In genomic region chr1:88683848-88684481, GRCh38 we compare ENCODE assay signal across 1 cellular context.
A peak's percentile ranks its signal among the peaks of the same experiment; 100 is the strongest.
TF ChIP-seq lines count a peak whose summit lies in the region.

TSS of gene PKN2 (plus strand) at chr1:88684273. CDS start at chr1:88684581, 308 bp downstream.

TF ChIP-seq in HepG2, 621 proteins besides CTCF, POLR2A, EP300 and RAD21 (continued from another document and continues in another):
- no peak; the same call in 1 of the 2 replicates for TF ChIP-seq BRF2 (CRISPR knock-in tag; IDR thresholded peaks at IDR 0.05)
- TF ChIP-seq ZNF460 (CRISPR knock-in tag; IDR thresholded peaks at IDR 0.05; ENCODE audit: borderline replicate concordance): no peak
- TF ChIP-seq SNRNP70 (IDR thresholded peaks at IDR 0.05; ENCODE audit: low read depth, low read length): no peak
- TF ChIP-seq FOXJ3 (CRISPR knock-in tag; IDR thresholded peaks at IDR 0.05; ENCODE audit: borderline replicate concordance): no peak; the same call in 1 of the 2 replicates
- no peak for TF ChIP-seq POLR2AphosphoS2 (IDR thresholded peaks at IDR 0.05; ENCODE audit: low read depth, low read length)
- TF ChIP-seq PLSCR1 (CRISPR knock-in tag; IDR thresholded peaks at IDR 0.05; ENCODE audit: borderline replicate concordance): no peak
- no peak for TF ChIP-seq ZBTB3 (CRISPR knock-in tag; IDR thresholded peaks at IDR 0.05; ENCODE audit: borderline replicate concordance, low read depth)
- peak; percentile 85 for TF ChIP-seq ZNF414 (CRISPR knock-in tag; IDR thresholded peaks at IDR 0.05)
- TF ChIP-seq PHF21A (CRISPR knock-in tag; IDR thresholded peaks at IDR 0.05): no peak
- peak; percentile 94 for TF ChIP-seq ZBTB25 (CRISPR knock-in tag; IDR thresholded peaks at IDR 0.05)
- no peak for TF ChIP-seq ZNF790 (CRISPR knock-in tag; IDR thresholded peaks at IDR 0.05; ENCODE audit: borderline replicate concordance)
- TF ChIP-seq ZSCAN30 (CRISPR knock-in tag; IDR thresholded peaks at IDR 0.05): peak; percentile 38; the same call in 1 of the 2 replicates
- TF ChIP-seq ZNF124 (CRISPR knock-in tag; IDR thresholded peaks at IDR 0.05): no peak
- TF ChIP-seq ZNF484 (CRISPR knock-in tag; IDR thresholded peaks at IDR 0.05; ENCODE audit: borderline replicate concordance, low read depth): no peak
- TF ChIP-seq CSRNP2 (CRISPR knock-in tag; conservative IDR thresholded peaks at IDR 0.05; ENCODE audit: low read depth): no peak
- TF ChIP-seq HDAC1 (CRISPR knock-in tag; IDR thresholded peaks at IDR 0.05): peak; percentile 98
- no peak for TF ChIP-seq ZBTB4 (CRISPR knock-in tag; IDR thresholded peaks at IDR 0.05; ENCODE audit: borderline replicate concordance)
- no peak for TF ChIP-seq GLMP (CRISPR knock-in tag; IDR thresholded peaks at IDR 0.05; ENCODE audit: borderline replicate concordance)
- no peak for TF ChIP-seq ZNF512B (CRISPR knock-in tag; IDR thresholded peaks at IDR 0.05; ENCODE audit: borderline replicate concordance)
- peak; percentile 97 for TF ChIP-seq CREB1 (IDR thresholded peaks at IDR 0.05)
- peak; percentile 99 for TF ChIP-seq CREB1 (CRISPR knock-in tag; IDR thresholded peaks at IDR 0.05)
- no peak for TF ChIP-seq SALL2 (CRISPR knock-in tag; IDR thresholded peaks at IDR 0.05)
- no peak; the same call in 1 of the 2 replicates for TF ChIP-seq ZNF230 (CRISPR knock-in tag; IDR thresholded peaks at IDR 0.05)
- no peak for TF ChIP-seq ZFP36 (IDR thresholded peaks at IDR 0.05; ENCODE audit: borderline replicate concordance, low read depth, low read length, partially characterized antibody)
- peak; percentile 35; the same call in 1 of the 2 replicates for TF ChIP-seq AHDC1 (CRISPR knock-in tag; IDR thresholded peaks at IDR 0.05; ENCODE audit: borderline replicate concordance)
- TF ChIP-seq SKIL (CRISPR knock-in tag; IDR thresholded peaks at IDR 0.05; ENCODE audit: borderline replicate concordance): peak; percentile 55
- no peak for TF ChIP-seq ZNF260 (CRISPR knock-in tag; IDR thresholded peaks at IDR 0.05; ENCODE audit: borderline replicate concordance, low read depth)
- TF ChIP-seq LBX2 (CRISPR knock-in tag; IDR thresholded peaks at IDR 0.05; ENCODE audit: borderline replicate concordance): no peak
- no peak for TF ChIP-seq ZMYM2 (CRISPR knock-in tag; IDR thresholded peaks at IDR 0.05)
- TF ChIP-seq SMARCC2 (IDR thresholded peaks at IDR 0.05): no peak
